1 cellular context compared by ENCODE assay signal in the genomic region with DNA sequence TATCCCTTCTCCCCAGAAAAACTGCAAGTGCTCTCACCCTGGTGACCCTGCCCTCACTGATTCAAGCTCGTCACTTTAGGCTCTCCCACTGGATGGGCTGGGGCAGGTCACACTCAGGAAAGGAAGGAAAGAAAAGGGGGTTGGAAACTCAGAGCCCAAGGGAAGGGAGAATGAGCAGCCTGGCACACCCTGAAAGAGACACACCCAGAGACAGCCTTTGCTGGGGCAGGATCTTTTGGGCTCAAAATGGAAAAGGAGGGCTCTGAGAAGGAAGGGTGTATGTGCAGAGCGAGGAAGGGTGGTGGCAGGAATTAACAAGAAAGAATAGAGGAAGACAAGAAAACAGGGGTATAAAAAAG.
TF ChIP-seq lines count a peak whose summit lies in the region.

No MANE protein-coding gene starts in this region.

TF ChIP-seq in GM12878, 131 proteins besides CTCF, POLR2A, EP300 and RAD21:
- TF ChIP-seq, protein P1, sequence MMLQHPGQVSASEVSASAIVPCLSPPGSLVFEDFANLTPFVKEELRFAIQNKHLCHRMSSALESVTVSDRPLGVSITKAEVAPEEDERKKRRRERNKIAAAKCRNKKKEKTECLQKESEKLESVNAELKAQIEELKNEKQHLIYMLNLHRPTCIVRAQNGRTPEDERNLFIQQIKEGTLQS (IDR thresholded peaks at IDR 0.05; ENCODE audit: borderline replicate concordance, extremely low read depth, low read depth, low read length) = no peak
